13 cellular contexts compared by ENCODE assay signal in the genomic region with DNA sequence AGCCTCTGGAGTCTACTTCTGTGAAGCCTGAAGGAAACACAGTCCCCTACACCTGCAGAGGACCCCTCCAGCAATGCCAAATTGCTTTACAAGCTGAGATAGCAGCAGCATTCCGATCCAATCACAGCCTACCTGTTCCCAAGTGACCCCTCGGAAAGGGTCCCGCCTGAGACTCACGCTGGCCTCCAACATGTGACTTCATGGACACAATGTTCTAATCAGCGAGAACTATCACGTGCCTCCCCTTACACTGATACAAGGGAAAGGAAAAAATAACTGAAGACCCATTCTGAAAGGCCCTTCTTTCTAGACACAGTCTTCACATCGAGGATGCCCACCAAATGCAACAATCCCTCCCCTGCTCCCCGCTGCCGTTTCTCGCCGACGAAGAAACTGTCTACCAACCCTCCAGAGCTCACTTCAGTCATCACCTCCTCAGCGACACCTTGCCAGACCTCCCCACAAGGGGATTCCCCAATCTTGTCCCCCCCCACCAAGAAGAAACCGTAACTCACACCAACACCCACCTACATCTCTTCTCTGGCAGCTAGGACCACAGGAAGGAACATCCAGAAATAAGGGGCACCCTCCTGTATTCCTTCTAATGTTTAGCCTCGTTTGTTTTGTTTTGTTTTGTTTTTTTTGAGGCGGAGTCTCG. TPM values are rescaled to one million over a fixed set of nuclear protein-coding genes. Genes with fewer than 3 reads are reported as not detected.
DNase-seq lines count a peak whose midpoint lies in the region; ATAC-seq and TF ChIP-seq lines count a peak whose summit lies in the region.
"Had no signal": no experiment of that assay in that cellular context is flagged by ENCODE, and none has a peak within 500 bp of the region (broad histone marks: within the 10 kb centered on the region; RNA-seq: fewer than 3 reads in every experiment).

No MANE protein-coding gene starts in this region.

- peak overlapping the region; percentile 23; the same call in 1 of the 2 replicates for H3K4me2 ChIP-seq in DND-41 (ENCODE audit: insufficient read depth, low read length)

- peaks cover 7% of the 10 kb centered on the region; the same call in 1 of the 2 replicates for H4K20me1 ChIP-seq in DND-41 (ENCODE audit: insufficient read depth, low read length)

- H3K27ac ChIP-seq in DND-41 (ENCODE audit: low read length), result no peak overlapping the region
- no peak overlapping the region for H3K27ac ChIP-seq in coronary artery
- H3K27ac ChIP-seq: gastrocnemius medialis, PC-9 had no signal

- intact Hi-C loops in activated T-helper 2 cell treated with anti-CD3 and anti-CD28 coated beads, Interferon-gamma antibody, Interleukin-2, Interleukin-4, amounts not matched to agents 10 μg/mL and 5 μg/mL and 100 μg/mL, durations not matched to agents 14 hours and 24 hours and 36 hours (cut with micrococcal nuclease), result loop anchor here (5.0 to 10.0 kb wide), 2 partner anchors 70 to 388 kb away; a partner anchor contains a TSS

- H3K9me3 ChIP-seq in DND-41 (ENCODE audit: insufficient read depth, low read length, severe bottlenecking), result no peaks in the 10 kb centered on the region
- H3K9me3 ChIP-seq: gastrocnemius medialis had no signal

- H3K4me1 Mint-ChIP-seq in activated T-helper 2 cell treated with anti-CD3 and anti-CD28 coated beads, Interferon-gamma antibody, Interleukin-2, Interleukin-4, amounts not matched to agents 10 μg/mL and 5 μg/mL and 100 μg/mL, durations not matched to agents 14 hours and 24 hours and 36 hours (ENCODE audit: low read depth), result peaks cover 14% of the 10 kb centered on the region
- peaks cover 25% of the 10 kb centered on the region for H3K4me1 Mint-ChIP-seq in neural crest cell

- no peak overlapping the region for H2AFZ ChIP-seq in DND-41 (ENCODE audit: low read depth, low read length)
- H2AFZ ChIP-seq: PC-9 had no signal

- peaks cover 6% of the 10 kb centered on the region; the same call in 1 of the 2 replicates for H3K36me3 ChIP-seq in DND-41 (ENCODE audit: insufficient read depth, low read length)
- H3K36me3 ChIP-seq: gastrocnemius medialis had no signal

- H3K79me2 ChIP-seq in DND-41 (ENCODE audit: insufficient read depth, low read length), result peaks cover 50% of the 10 kb centered on the region

- H3K36me3 Mint-ChIP-seq in activated T-helper 2 cell treated with anti-CD3 and anti-CD28 coated beads, Interferon-gamma antibody, Interleukin-2, Interleukin-4, amounts not matched to agents 10 μg/mL and 5 μg/mL and 100 μg/mL, durations not matched to agents 14 hours and 24 hours and 36 hours (ENCODE audit: low read depth), result no peaks in the 10 kb centered on the region
- H3K36me3 Mint-ChIP-seq in neural crest cell (ENCODE audit: low read depth), result no peaks in the 10 kb centered on the region

- H3K4me1 ChIP-seq in DND-41 (ENCODE audit: insufficient read depth, low read length), result peaks cover 27% of the 10 kb centered on the region
- H3K4me1 ChIP-seq: gastrocnemius medialis had no signal

- no peak overlapping the region for H3K27ac Mint-ChIP-seq in activated T-helper 2 cell treated with anti-CD3 and anti-CD28 coated beads, Interferon-gamma antibody, Interleukin-2, Interleukin-4, amounts not matched to agents 10 μg/mL and 5 μg/mL and 100 μg/mL, durations not matched to agents 14 hours and 24 hours and 36 hours
- H3K27ac Mint-ChIP-seq in neural crest cell (ENCODE audit: unreplicated experiment), result peak overlapping the region; percentile 40

- H3K4me3 ChIP-seq in DND-41 (ENCODE audit: low read depth in 1 of 2, low read length in 2 of 2), result no peak overlapping the region
- no peak overlapping the region for H3K4me3 ChIP-seq in coronary artery

- DNase-seq in DND-41 (no peak), neural crest cell (ENCODE audit: low read depth, low spot score) (no peak), HT-29 (ENCODE audit: low spot score) (no peak), coronary artery (ENCODE audit: low spot score) (no peak)
- no peak for DNase-seq in activated T-helper 2 cell treated with anti-CD3 and anti-CD28 coated beads, Interferon-gamma antibody, Interleukin-2, Interleukin-4, amounts not matched to agents 10 μg/mL and 5 μg/mL and 100 μg/mL, durations not matched to agents 14 hours and 24 hours and 36 hours (ENCODE audit: low spot score)
- no peak for DNase-seq in NK-92 treated with Interleukin-12 subunit alpha and Interleukin-12 subunit beta, amount 100 ng/mL, for 24 hours (lab: John Stamatoyannopoulos, UW)
- DNase-seq: gastrocnemius medialis, mesendoderm, NCI-H1048, PC-9 had no signal

- H3K9ac ChIP-seq in DND-41 (ENCODE audit: low read depth, low read length), result peak overlapping the region; percentile 16; the same call in 1 of the 2 replicates

- peak overlapping the region; percentile 51 for H3K4me3 Mint-ChIP-seq in activated T-helper 2 cell treated with anti-CD3 and anti-CD28 coated beads, Interferon-gamma antibody, Interleukin-2, Interleukin-4, amounts not matched to agents 10 μg/mL and 5 μg/mL and 100 μg/mL, durations not matched to agents 14 hours and 24 hours and 36 hours (ENCODE audit: low read depth)
- H3K4me3 Mint-ChIP-seq in neural crest cell, result peak overlapping the region; percentile 84

- ATAC-seq in DND-41 (ENCODE audit: insufficient read depth, low read depth) (no peak), GM18867 (IDR thresholded peaks at IDR 0.05; ENCODE audit: unreplicated experiment) (peak; percentile 32), HG03095 (IDR thresholded peaks at IDR 0.05; ENCODE audit: unreplicated experiment) (no peak)
- ATAC-seq: activated CD4-positive, CD25-positive, alpha-beta regulatory T cell treated with anti-CD3 and anti-CD28 coated beads, Interleukin-2, amount 50 U/mL, for 24 hours; gastrocnemius medialis had no signal

- no peaks in the 10 kb centered on the region for H3K9me3 Mint-ChIP-seq in activated T-helper 2 cell treated with anti-CD3 and anti-CD28 coated beads, Interferon-gamma antibody, Interleukin-2, Interleukin-4, amounts not matched to agents 10 μg/mL and 5 μg/mL and 100 μg/mL, durations not matched to agents 14 hours and 24 hours and 36 hours
- no peaks in the 10 kb centered on the region for H3K9me3 Mint-ChIP-seq in neural crest cell

- H3K27me3 ChIP-seq in DND-41 (ENCODE audit: insufficient read depth, low read length, poor library complexity), result no peaks in the 10 kb centered on the region
- H3K27me3 ChIP-seq: gastrocnemius medialis had no signal

- no peak for TF ChIP-seq CTCF in DND-41 (IDR thresholded peaks at IDR 0.05; ENCODE audit: borderline replicate concordance, extremely low read depth, low read length, poor library complexity, severe bottlenecking)
- no peak for TF ChIP-seq CTCF in neural crest cell (conservative IDR thresholded peaks at IDR 0.05)
- TF ChIP-seq CTCF in coronary artery (IDR thresholded peaks at IDR 0.05), result no peak

- H3K27me3 Mint-ChIP-seq in activated T-helper 2 cell treated with anti-CD3 and anti-CD28 coated beads, Interferon-gamma antibody, Interleukin-2, Interleukin-4, amounts not matched to agents 10 μg/mL and 5 μg/mL and 100 μg/mL, durations not matched to agents 14 hours and 24 hours and 36 hours (ENCODE audit: low read depth), result no peaks in the 10 kb centered on the region
- H3K27me3 Mint-ChIP-seq in neural crest cell (ENCODE audit: low read depth), result no peaks in the 10 kb centered on the region

RNA-seq across cellular contexts. Expression of a gene that starts 1.8 kb away (rescaled TPM):
- 31.8 and 38.7 TPM in 2 replicates for total RNA-seq in activated T-helper 2 cell treated with anti-CD3 and anti-CD28 coated beads, Interferon-gamma antibody, Interleukin-2, Interleukin-4, amounts not matched to agents 10 μg/mL and 5 μg/mL and 100 μg/mL, durations not matched to agents 14 hours and 24 hours and 36 hours
- 30.4 and 31.8 TPM in 2 replicates for total RNA-seq in neural crest cell
- total RNA-seq in HT-29 (2014; rRNA removed; shearing (Covaris generic)), result 41.7 and 44.0 TPM in 2 replicates

RNA-seq across cellular contexts. Expression of a gene that starts 42.2 kb away (rescaled TPM):
- total RNA-seq in activated T-helper 2 cell treated with anti-CD3 and anti-CD28 coated beads, Interferon-gamma antibody, Interleukin-2, Interleukin-4, amounts not matched to agents 10 μg/mL and 5 μg/mL and 100 μg/mL, durations not matched to agents 14 hours and 24 hours and 36 hours, result 242 and 245 TPM in 2 replicates
- 218 and 224 TPM in 2 replicates for total RNA-seq in neural crest cell
- total RNA-seq in HT-29 (2014; rRNA removed; shearing (Covaris generic)), result 430 and 463 TPM in 2 replicates
